Comparison of ENCODE assay signal across 11 cellular contexts in genomic region chr3:18415132-18415531, GRCh38.
"Had no signal": no experiment of that assay in that cellular context is flagged by ENCODE, and none has a peak within 500 bp of the region (broad histone marks: within the 10 kb centered on the region; RNA-seq: fewer than 3 reads in every experiment).

No MANE protein-coding gene starts in this region.

- H3K27ac ChIP-seq: coronary artery, gastrocnemius medialis, SK-N-MC, upper lobe of right lung had no signal

- H3K4me3 ChIP-seq: coronary artery, gastrocnemius medialis, SK-N-MC, upper lobe of right lung had no signal

- H3K27ac Mint-ChIP-seq: nephron progenitor cell had no signal

- H3K27me3 ChIP-seq: gastrocnemius medialis, upper lobe of right lung had no signal

- H3K9me3 ChIP-seq: gastrocnemius medialis, upper lobe of right lung had no signal

- H3K4me3 Mint-ChIP-seq: nephron progenitor cell had no signal

- ATAC-seq: gastrocnemius medialis, left ventricle myocardium superior, upper lobe of right lung had no signal

- H3K4me1 ChIP-seq: upper lobe of right lung had no signal

- DNase-seq: caudate nucleus; effector CD8-positive, alpha-beta T cell; gastrocnemius medialis; kidney; left ventricle myocardium superior; mesenchymal stem cell; nephron progenitor cell; stimulated activated CD4-positive, alpha-beta T cell treated with anti-CD3 and anti-CD28 coated beads, Interleukin-12 subunit alpha, Interleukin-12 subunit beta, amount 100 ng/mL, for 4 hours; upper lobe of right lung had no signal

- H3K9me3 Mint-ChIP-seq: nephron progenitor cell had no signal
